Comparison of ENCODE assay signal across 16 cellular contexts in the genomic region with DNA sequence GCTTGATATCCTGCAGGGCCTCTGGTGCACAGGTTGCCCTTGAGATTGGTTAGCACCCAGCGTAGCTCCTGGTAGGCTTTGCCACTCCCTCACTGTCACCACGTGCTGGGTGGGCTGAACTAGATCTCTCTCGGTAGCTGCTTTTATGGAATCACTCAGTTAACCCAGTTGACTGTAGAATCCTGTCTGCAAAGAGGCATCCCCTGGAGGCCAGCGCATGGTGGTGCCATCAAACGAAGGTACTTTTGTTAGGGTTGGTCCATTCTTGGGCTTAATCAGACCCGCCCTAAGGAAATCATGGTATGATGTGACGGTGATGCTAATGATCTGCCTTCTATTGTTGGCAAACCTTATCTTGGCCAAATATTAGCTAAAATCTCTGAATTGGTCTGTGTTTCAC.
"Had no signal": no experiment of that assay in that cellular context is flagged by ENCODE, and none has a peak within 500 bp of the region (broad histone marks: within the 10 kb centered on the region; RNA-seq: fewer than 3 reads in every experiment).

No MANE protein-coding gene starts in this region.

- H2AFZ ChIP-seq: parathyroid adenoma had no signal

- H3K36me3 ChIP-seq: heart right ventricle had no signal

- H3K4me3 Mint-ChIP-seq: effector memory CD8-positive, alpha-beta T cell had no signal

- H3K4me1 ChIP-seq: parathyroid adenoma had no signal

- H3K9ac ChIP-seq: parathyroid adenoma had no signal

- H3K27ac ChIP-seq: parathyroid adenoma had no signal

- DNase-seq: activated CD4-positive, CD25-positive, alpha-beta regulatory T cell treated with anti-CD3 and anti-CD28 coated beads, Interleukin-2, amount 50 U/mL, for 72 hours; activated naive CD4-positive, alpha-beta T cell; activated T-cell treated with anti-CD3 and anti-CD28 coated beads for 4 hours; anterior cingulate cortex; dermis blood vessel endothelial cell; effector memory CD8-positive, alpha-beta T cell; heart right ventricle; retina; stimulated activated CD4-positive, alpha-beta T cell treated with anti-CD3 and anti-CD28 coated beads, Interleukin-4, amount 100 ng/mL, for 1 hour; stimulated activated naive CD4-positive, alpha-beta T cell; T1000; trophoblast cell had no signal

- H3K27me3 ChIP-seq: heart right ventricle had no signal

- H3K27me3 Mint-ChIP-seq: effector memory CD8-positive, alpha-beta T cell had no signal

- H3K79me2 ChIP-seq: parathyroid adenoma had no signal

- H3K9me3 ChIP-seq: heart right ventricle had no signal

- FAIRE-seq: frontal cortex, islet of Langerhans had no signal

- H3K9me3 Mint-ChIP-seq: effector memory CD8-positive, alpha-beta T cell had no signal

- ATAC-seq: effector memory CD8-positive, alpha-beta T cell; heart right ventricle had no signal

- H3K4me3 ChIP-seq: heart right ventricle, lung had no signal
